Comparison of ENCODE assay signal across 22 cellular contexts in the genomic region with DNA sequence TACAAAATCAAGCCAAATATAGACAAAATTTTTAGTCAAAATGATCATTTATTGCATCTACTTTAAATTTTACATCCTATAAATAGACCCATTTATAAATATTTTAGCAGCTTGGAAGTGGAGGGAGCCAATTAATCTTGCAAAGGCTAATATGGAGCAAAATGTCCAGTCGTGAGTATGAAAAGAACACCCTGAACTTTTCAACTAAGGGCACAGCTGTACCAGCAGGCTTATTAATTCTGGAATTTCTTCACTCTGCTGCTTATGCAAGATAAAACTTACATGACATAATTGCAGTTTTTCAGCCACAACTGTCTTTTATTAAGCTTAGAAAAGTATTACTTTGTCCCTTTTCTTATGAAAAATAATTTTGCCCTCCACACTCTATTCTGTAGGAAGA. TPM values are rescaled to one million over a fixed set of nuclear protein-coding genes. Genes with fewer than 3 reads are reported as not detected.
DNase-seq lines count a peak whose midpoint lies in the region; ATAC-seq and TF ChIP-seq lines count a peak whose summit lies in the region.
"Had no signal": no experiment of that assay in that cellular context is flagged by ENCODE, and none has a peak within 500 bp of the region (broad histone marks: within the 10 kb centered on the region; RNA-seq: fewer than 3 reads in every experiment).

No MANE protein-coding gene starts in this region.

- peak; percentile 61 to 94 for TF ChIP-seq EP300 in tibial nerve (IDR thresholded peaks at IDR 0.05)

- no peaks in the 10 kb centered on the region for H3K4me1 Mint-ChIP-seq in activated CD4-positive, alpha-beta memory T cell treated with anti-CD3 and anti-CD28 coated beads, Interleukin-2, amount 10 ng/mL, durations not matched to agents 7 days and 5 days
- H3K4me1 Mint-ChIP-seq: activated naive CD4-positive, alpha-beta T cell treated with anti-CD3 and anti-CD28 coated beads, Interleukin-2, amount 50 U/mL, for 24 hours had no signal

- TF ChIP-seq CTCF in tibial nerve (IDR thresholded peaks at IDR 0.05): no peak

- H2AFZ ChIP-seq in neuronal stem cell (ENCODE audit: low read length): peak overlapping the region; percentile 41

- H4K91ac ChIP-seq in neuronal stem cell (ENCODE audit: low read depth, low read length, poor library complexity): no peak overlapping the region

- no peak for TF ChIP-seq POLR2A in tibial nerve (IDR thresholded peaks at IDR 0.05)

- no peak overlapping the region for H3K23ac ChIP-seq in neuronal stem cell (ENCODE audit: low read depth, low read length, poor library complexity)

- no peak overlapping the region for H3K27ac Mint-ChIP-seq in activated CD4-positive, alpha-beta memory T cell treated with anti-CD3 and anti-CD28 coated beads, Interleukin-2, amount 10 ng/mL, durations not matched to agents 7 days and 5 days
- H3K27ac Mint-ChIP-seq: activated naive CD4-positive, alpha-beta T cell treated with anti-CD3 and anti-CD28 coated beads, Interleukin-2, amount 50 U/mL, for 24 hours; CD14-positive monocyte had no signal

- no peak overlapping the region for H2BK12ac ChIP-seq in neuronal stem cell (ENCODE audit: low read length)

- no peak overlapping the region for H3K9ac ChIP-seq in neuronal stem cell (ENCODE audit: low read depth, low read length, poor library complexity)

- no CpG with 5 or more reads among the region's 1 CpG for WGBS in neuronal stem cell (ENCODE audit: extremely low coverage in 2 of 2, insufficient read length in 2 of 2, insufficient replicate concordance in 1 of 2), 2 donors
- 9 to 10% methylated on average over 1 of the region's 1 CpG for WGBS in tibial nerve, 2 donors

- H3K27me3 ChIP-seq in neuronal stem cell (ENCODE audit: control insufficient read depth in 3 of 3, insufficient read depth in 3 of 3, low read depth in 1 of 3, low read length in 3 of 3) (no peaks in the 10 kb centered on the region), tibial nerve (no peaks in the 10 kb centered on the region)

- no peaks in the 10 kb centered on the region for H3K36me3 Mint-ChIP-seq in activated CD4-positive, alpha-beta memory T cell treated with anti-CD3 and anti-CD28 coated beads, Interleukin-2, amount 10 ng/mL, durations not matched to agents 7 days and 5 days (ENCODE audit: low read depth)
- H3K36me3 Mint-ChIP-seq: CD14-positive monocyte had no signal

- no peaks in the 10 kb centered on the region for H3K79me1 ChIP-seq in neuronal stem cell (ENCODE audit: low read depth, low read length)

- H3K9me3 ChIP-seq in neuronal stem cell (replicated peaks in 1 of 2; ENCODE audit: control insufficient read depth in 2 of 2, insufficient read depth in 1 of 2, low read depth in 1 of 2, low read length in 2 of 2) (no peaks in the 10 kb centered on the region), tibial nerve (no peaks in the 10 kb centered on the region)

- no peaks in the 10 kb centered on the region for H3K36me3 ChIP-seq in neuronal stem cell (replicated peaks in 1 of 2; ENCODE audit: control insufficient read depth in 2 of 2, insufficient read depth in 2 of 2, low read length in 2 of 2)
- no peaks in the 10 kb centered on the region for H3K36me3 ChIP-seq in tibial nerve

- DNase-seq in DMS 273 (lab: John Stamatoyannopoulos, UW; ENCODE audit: unreplicated experiment) (peak; percentile 23), DMS 273 treated with DMSO at 0.1 percent for 48 hours (lab: John Stamatoyannopoulos, UW) (no peak), Right ventricle myocardium superior (no peak), neuronal stem cell (ENCODE audit: low spot score) (no peak), tibial nerve (ENCODE audit: low spot score in 2 of 2) (no peak), inferior parietal cortex (ENCODE audit: extremely low spot score) (no peak)
- DNase-seq in activated CD4-positive, alpha-beta memory T cell treated with anti-CD3 and anti-CD28 coated beads, Interleukin-2, amount 10 ng/mL, durations not matched to agents 7 days and 5 days: no peak
- DNase-seq: activated CD4-positive, alpha-beta T cell treated with anti-CD3 and anti-CD28 coated beads for 4 hours; DND-41; HCEC 1CT; IMR-90; left colon; NCI-H1092; NCI-H2171 treated with DMSO at 0.1 percent for 48 hours; NCI-H82; stimulated activated naive CD8-positive, alpha-beta T cell treated with anti-CD3 and anti-CD28 coated beads, Interleukin-15, Interleukin-2, amounts not matched to agents 100 U/mL and 50 U/mL, for 24 hours had no signal

- CTCF ChIA-PET in activated CD4-positive, alpha-beta memory T cell treated with anti-CD3 and anti-CD28 coated beads, Interleukin-2, amount 10 ng/mL, durations not matched to agents 7 days and 5 days (lab: Charles Lee): no interaction called here

- ATAC-seq in Right ventricle myocardium superior (ENCODE audit: poor library complexity): peak; percentile 76
- ATAC-seq in HG02678 (IDR thresholded peaks at IDR 0.05; ENCODE audit: unreplicated experiment): no peak
- ATAC-seq: left colon; stimulated activated naive CD8-positive, alpha-beta T cell treated with anti-CD3 and anti-CD28 coated beads, Interleukin-15, Interleukin-2, amounts not matched to agents 100 U/mL and 50 U/mL, for 24 hours had no signal

- no peaks in the 10 kb centered on the region for H3K9me3 Mint-ChIP-seq in activated CD4-positive, alpha-beta memory T cell treated with anti-CD3 and anti-CD28 coated beads, Interleukin-2, amount 10 ng/mL, durations not matched to agents 7 days and 5 days
- H3K9me3 Mint-ChIP-seq: activated naive CD4-positive, alpha-beta T cell treated with anti-CD3 and anti-CD28 coated beads, Interleukin-2, amount 50 U/mL, for 24 hours; nephron had no signal

- peaks cover 3% of the 10 kb centered on the region for H3K27me3 Mint-ChIP-seq in activated CD4-positive, alpha-beta memory T cell treated with anti-CD3 and anti-CD28 coated beads, Interleukin-2, amount 10 ng/mL, durations not matched to agents 7 days and 5 days
- H3K27me3 Mint-ChIP-seq: activated naive CD4-positive, alpha-beta T cell treated with anti-CD3 and anti-CD28 coated beads, Interleukin-2, amount 50 U/mL, for 24 hours had no signal

- no peak overlapping the region for H2BK15ac ChIP-seq in neuronal stem cell (ENCODE audit: low read length)

- intact Hi-C loops in Right ventricle myocardium superior (cut with DNase I): no loop called here

- no peak overlapping the region for H3K4ac ChIP-seq in neuronal stem cell (ENCODE audit: low read length)

- H3K4me2 ChIP-seq in neuronal stem cell (ENCODE audit: insufficient read depth, low read length, poor library complexity, severe bottlenecking): no peak overlapping the region

- H3K14ac ChIP-seq in neuronal stem cell (ENCODE audit: low read length): no peak overlapping the region

- H3K27ac ChIP-seq in neuronal stem cell (replicated peaks; ENCODE audit: low read length) (no peak overlapping the region), tibial nerve (peak overlapping the region; percentile 24 to 85 (median 62))
- H3K27ac ChIP-seq: 22Rv1 had no signal

- POLR2A ChIA-PET in activated CD4-positive, alpha-beta memory T cell treated with anti-CD3 and anti-CD28 coated beads, Interleukin-2, amount 10 ng/mL, durations not matched to agents 7 days and 5 days (lab: Charles Lee): interaction anchor here (2.3 kb wide), 1 partner anchor 23 kb away, joined by 8 read pairs; a partner anchor contains a TSS

- H2AK5ac ChIP-seq in neuronal stem cell (ENCODE audit: low read depth, low read length): no peak overlapping the region

- no peak overlapping the region for H3K4me3 Mint-ChIP-seq in activated CD4-positive, alpha-beta memory T cell treated with anti-CD3 and anti-CD28 coated beads, Interleukin-2, amount 10 ng/mL, durations not matched to agents 7 days and 5 days
- H3K4me3 Mint-ChIP-seq: activated naive CD4-positive, alpha-beta T cell treated with anti-CD3 and anti-CD28 coated beads, Interleukin-2, amount 50 U/mL, for 24 hours; CD14-positive monocyte; nephron had no signal

- H2BK120ac ChIP-seq in neuronal stem cell (ENCODE audit: low read depth, low read length): no peak overlapping the region

- no peak overlapping the region for H4K8ac ChIP-seq in neuronal stem cell (ENCODE audit: low read depth, low read length)

- H3K4me3 ChIP-seq in neuronal stem cell (ENCODE audit: low read length in 2 of 2): no peak overlapping the region
- H3K4me3 ChIP-seq in tibial nerve: no peak overlapping the region

- H3K18ac ChIP-seq in neuronal stem cell (ENCODE audit: low read length): no peak overlapping the region

- H2BK5ac ChIP-seq in neuronal stem cell (ENCODE audit: low read length): no peak overlapping the region

- H3K4me1 ChIP-seq in neuronal stem cell (ENCODE audit: control insufficient read depth in 2 of 2, insufficient read depth in 1 of 2, low read depth in 1 of 2, low read length in 2 of 2): peaks cover 0 to 1% of the 10 kb centered on the region in 2 donors
- H3K4me1 ChIP-seq in tibial nerve: peaks cover 0 to 37% (median 18%) of the 10 kb centered on the region in 4 donors

RNA-seq across cellular contexts. Expression of a gene that starts 22.9 kb away (rescaled TPM):
- total RNA-seq in Right ventricle myocardium superior (34.7 TPM), tibial nerve (100 to 1,000 TPM; 549 to 892 (median 654) TPM)
- 4.0 TPM for polyA plus RNA-seq in neuronal stem cell (2013, experiment 1 of 2)
- 4.7 TPM for polyA plus RNA-seq in neuronal stem cell (2013, experiment 2 of 2)
- 1 to 10 TPM; 6.5 to 7.1 TPM for total RNA-seq in activated CD4-positive, alpha-beta memory T cell treated with anti-CD3 and anti-CD28 coated beads, Interleukin-2, amount 10 ng/mL, durations not matched to agents 7 days and 5 days

RNA-seq across cellular contexts. Expression of a gene that starts 54.0 kb away (rescaled TPM):
- 705 TPM for total RNA-seq in Right ventricle myocardium superior
- not detected for polyA plus RNA-seq in neuronal stem cell (2013, experiment 1 of 2)
- not detected for polyA plus RNA-seq in neuronal stem cell (2013, experiment 2 of 2)
- total RNA-seq in tibial nerve: under 1 TPM in 3 of 4 donors, not detected in 1; 0.21 to 0.30 (median 0.22) TPM
- total RNA-seq in activated CD4-positive, alpha-beta memory T cell treated with anti-CD3 and anti-CD28 coated beads, Interleukin-2, amount 10 ng/mL, durations not matched to agents 7 days and 5 days: not detected
- total RNA-seq: left colon; T-helper 2 cell treated with Interferon-gamma antibody and Interleukin-4, amounts not matched to agents 100 ng/mL and 5 ng/mL, for 36 hours had no signal
- polyA plus RNA-seq: CD14-positive monocyte had no signal

Comparison
In these comparisons a context has a peak if more than half of its experiments do, and no peak if none do; other contexts are left out.
1. RNA of a gene that starts 22.9 kb away (total RNA-seq): 549 to 892 TPM in tibial nerve; 34.7 TPM in Right ventricle myocardium superior (single experiment) and 6.5 to 7.1 TPM in activated CD4-positive, alpha-beta memory T cell treated with anti-CD3 and anti-CD28 coated beads, Interleukin-2, amount 10 ng/mL, durations not matched to agents 7 days and 5 days; every median in the first group is over 10 times any median in the second.
2. RNA of a gene that starts 54.0 kb away (total RNA-seq): 705 TPM in Right ventricle myocardium superior (single experiment); 0.21 to 0.30 TPM in tibial nerve and not detected in activated CD4-positive, alpha-beta memory T cell treated with anti-CD3 and anti-CD28 coated beads, Interleukin-2, amount 10 ng/mL, durations not matched to agents 7 days and 5 days; every median in the first group is over 100 times any median in the second.